In the genomic region with DNA sequence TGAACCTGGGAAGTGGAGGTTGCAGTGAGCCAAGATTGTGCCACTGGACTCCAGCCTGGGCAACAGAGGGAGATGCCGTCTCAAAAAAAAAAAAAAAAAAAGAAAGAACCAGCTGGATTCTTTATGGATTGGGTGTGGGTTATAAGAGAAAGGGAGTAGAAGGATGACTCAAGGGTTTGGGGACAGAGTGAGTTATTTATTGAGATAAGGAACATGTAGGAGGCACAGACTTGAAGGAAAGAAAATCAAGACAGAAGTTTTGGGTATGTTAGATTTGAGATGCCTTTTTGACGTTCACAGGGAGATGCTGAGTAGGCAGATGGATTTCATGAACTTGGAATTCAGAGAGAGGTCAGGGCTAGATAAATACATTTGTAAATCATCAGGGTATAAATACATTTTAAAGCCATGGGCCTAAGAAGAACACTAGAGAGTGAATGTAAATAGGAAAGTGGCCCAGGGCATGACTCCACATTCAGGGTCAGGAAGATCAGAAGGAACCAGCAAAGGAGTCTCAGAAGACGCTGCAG, we compare ENCODE assay signal across 23 cellular contexts. TPM values are rescaled to one million over a fixed set of nuclear protein-coding genes. Genes with fewer than 3 reads are reported as not detected.
DNase-seq lines count a peak whose midpoint lies in the region; ATAC-seq and TF ChIP-seq lines count a peak whose summit lies in the region.
"Had no signal": no experiment of that assay in that cellular context is flagged by ENCODE, and none has a peak within 500 bp of the region (broad histone marks: within the 10 kb centered on the region; RNA-seq: fewer than 3 reads in every experiment).

No MANE protein-coding gene starts in this region.

- H4K5ac ChIP-seq in IMR-90 (ENCODE audit: low read depth, low read length): no peak overlapping the region

- intact Hi-C loops in IMR-90 (cut with micrococcal nuclease) (no loop called here), colonic mucosa (cut with DNase I) (no loop called here)

- no peak overlapping the region for H4K8ac ChIP-seq in IMR-90 (ENCODE audit: low read depth in 2 of 2, low read length in 2 of 2)

- 83% methylated on average over 1 of the region's 3 CpGs; no CpG with 5 or more reads in 1 of the 2 experiments for WGBS in IMR-90 (ENCODE audit: extremely low coverage in 2 of 2, insufficient read length in 1 of 2), 2 experiments

- H3K9ac ChIP-seq in IMR-90 (ENCODE audit: low read depth, low read length) (no peak overlapping the region), adipocyte (ENCODE audit: low read length) (peak overlapping the region; percentile 44), colonic mucosa (ENCODE audit: low read depth in 2 of 2, low read length in 2 of 2) (no peak overlapping the region)

- TF ChIP-seq POLR2A in IMR-90 (IDR thresholded peaks at IDR 0.05; ENCODE audit: low read depth, low read length): no peak

- H3K9me1 ChIP-seq in IMR-90 (ENCODE audit: insufficient read depth, low read length): no peaks in the 10 kb centered on the region

- H3K18ac ChIP-seq in IMR-90 (ENCODE audit: low read depth, low read length): no peak overlapping the region

- peak; percentile 42 for ATAC-seq in IMR-90 (ENCODE audit: low read depth)
- no peak for ATAC-seq in stimulated activated naive B cell treated with anti-CD40 and anti-IgM and Interleukin-4, amounts not matched to agents 10 μg/mL and 1 μg/mL and 100 μg/mL, for 72 hours (replicated peaks)
- ATAC-seq: upper lobe of right lung had no signal

- H2AFZ ChIP-seq in IMR-90 (replicated peaks; ENCODE audit: low read length, poor library complexity): no peak overlapping the region

- DNase-seq in A172 (ENCODE audit: low spot score) (peak; percentile 51), IMR-90 (peak; percentile 15), adipocyte (ENCODE audit: low read depth) (peak; percentile 8), left kidney (ENCODE audit: low read depth, low spot score) (peak; percentile 54), colonic mucosa (no peak)
- no peak for DNase-seq in stimulated activated naive B cell treated with anti-CD40 and anti-IgM and Interleukin-4, amounts not matched to agents 10 μg/mL and 1 μg/mL and 100 μg/mL, for 72 hours
- no peak for DNase-seq in stimulated activated CD4-positive, alpha-beta T cell treated with anti-CD3 and anti-CD28 coated beads, Interleukin-4, amount 100 ng/mL, for 4 hours
- DNase-seq in activated naive CD4-positive, alpha-beta T cell treated with anti-CD3 and anti-CD28 coated beads, Interleukin-2, amount 50 U/mL, for 16 hours: no peak
- DNase-seq: activated CD4-positive, CD25-positive, alpha-beta regulatory T cell treated with anti-CD3 and anti-CD28 coated beads, Interleukin-2, amount 50 U/mL, for 72 hours; activated gamma-delta T cell treated with Interleukin-2 at 50 U/mL for 16 hours; adrenal gland; CD8-positive, alpha-beta memory T cell; cortex of kidney; GF-D8; glutamatergic neuron; NCI-H1417; NCI-H2081; NCI-H82; T1000; upper lobe of right lung had no signal

- H2BK5ac ChIP-seq in IMR-90 (ENCODE audit: low read depth, low read length, poor library complexity, severe bottlenecking): no peak overlapping the region

- no peak overlapping the region for H2BK20ac ChIP-seq in IMR-90 (ENCODE audit: low read depth, low read length)

- no peak overlapping the region for H2AK9ac ChIP-seq in IMR-90 (replicated peaks; ENCODE audit: low read depth, low read length, poor library complexity)

- no peak overlapping the region for H3K27ac Mint-ChIP-seq in stimulated activated naive B cell treated with anti-CD40 and anti-IgM and Interleukin-4, amounts not matched to agents 10 μg/mL and 1 μg/mL and 100 μg/mL, for 72 hours

- H3K79me1 ChIP-seq in IMR-90 (ENCODE audit: low read depth in 1 of 2, low read length in 2 of 2): no peaks in the 10 kb centered on the region

- H3K14ac ChIP-seq in IMR-90 (replicated peaks; ENCODE audit: low read depth, low read length): no peak overlapping the region

- no peaks in the 10 kb centered on the region for H3K27me3 Mint-ChIP-seq in stimulated activated naive B cell treated with anti-CD40 and anti-IgM and Interleukin-4, amounts not matched to agents 10 μg/mL and 1 μg/mL and 100 μg/mL, for 72 hours

- no peaks in the 10 kb centered on the region for H4K20me1 ChIP-seq in IMR-90 (ENCODE audit: insufficient read depth, low read length)

- H3K4me3 ChIP-seq in IMR-90 (ENCODE audit: insufficient read depth, low read depth, low read length) (no peak overlapping the region), adipocyte (ENCODE audit: low read length) (no peak overlapping the region), colonic mucosa (no peak overlapping the region)
- H3K4me3 ChIP-seq: adrenal gland, HAP-1, lung, prostate gland, upper lobe of right lung had no signal

- BruUV-seq in IMR-90 (replicated peaks; lab: Mats Ljungman, UMichigan): no TSS peak

- no peak overlapping the region for H4K91ac ChIP-seq in IMR-90 (ENCODE audit: insufficient read depth, low read depth, low read length)

- POLR2A ChIA-PET in IMR-90 (lab: Charles Lee; ENCODE audit: unreplicated experiment): no interaction called here

- TF ChIP-seq CTCF in IMR-90 (conservative IDR thresholded peaks at IDR 0.05; ENCODE audit: low read depth, low read length) (no peak), colonic mucosa (IDR thresholded peaks at IDR 0.05) (no peak)

- H3K27me3 ChIP-seq in IMR-90 (ENCODE audit: control insufficient read depth, insufficient read depth, low read length) (no peaks in the 10 kb centered on the region), adipocyte (replicated peaks; ENCODE audit: control insufficient read depth, insufficient read depth, low read length) (no peaks in the 10 kb centered on the region), colonic mucosa (no peaks in the 10 kb centered on the region)
- H3K27me3 ChIP-seq: adrenal gland, upper lobe of right lung had no signal

- H3K4me1 Mint-ChIP-seq in stimulated activated naive B cell treated with anti-CD40 and anti-IgM and Interleukin-4, amounts not matched to agents 10 μg/mL and 1 μg/mL and 100 μg/mL, for 72 hours: peaks cover 0 to under 1% of the 10 kb centered on the region in 2 donors

- no peak overlapping the region for H3K4ac ChIP-seq in IMR-90 (ENCODE audit: low read depth, low read length)

- H3K36me3 ChIP-seq in IMR-90 (ENCODE audit: control insufficient read depth, insufficient read depth, low read length) (no peaks in the 10 kb centered on the region), adipocyte (ENCODE audit: control insufficient read depth, insufficient read depth, low read length, severe bottlenecking) (no peaks in the 10 kb centered on the region), colonic mucosa (no peaks in the 10 kb centered on the region)
- H3K36me3 ChIP-seq: adrenal gland, HAP-1, prostate gland, upper lobe of right lung had no signal

- H3K4me3 Mint-ChIP-seq in stimulated activated naive B cell treated with anti-CD40 and anti-IgM and Interleukin-4, amounts not matched to agents 10 μg/mL and 1 μg/mL and 100 μg/mL, for 72 hours: no peak overlapping the region
- H3K4me3 Mint-ChIP-seq: CD8-positive, alpha-beta memory T cell had no signal

- dilution Hi-C loops in IMR-90 (cut with HindIII; ENCODE audit: low sequenced_read_pairs, unreplicated experiment): no loop called here

- TF ChIP-seq RAD21 in IMR-90 (IDR thresholded peaks at IDR 0.05; ENCODE audit: low read length): no peak

- H3K27ac ChIP-seq in IMR-90 (ENCODE audit: insufficient read depth, low read length): no peak overlapping the region
- no peak overlapping the region for H3K27ac ChIP-seq in colonic mucosa
- H3K27ac ChIP-seq: upper lobe of right lung had no signal

- H3K23ac ChIP-seq in IMR-90 (ENCODE audit: low read depth, low read length): no peak overlapping the region

- H2BK15ac ChIP-seq in IMR-90 (ENCODE audit: low read depth, low read length): no peak overlapping the region

- H3K4me1 ChIP-seq in IMR-90 (ENCODE audit: control insufficient read depth, insufficient read depth, low read length) (no peaks in the 10 kb centered on the region), adipocyte (ENCODE audit: control insufficient read depth, insufficient read depth, low read length) (peaks cover 21% of the 10 kb centered on the region), colonic mucosa (no peaks in the 10 kb centered on the region)
- H3K4me1 ChIP-seq: prostate gland, upper lobe of right lung had no signal

- H3K9me3 ChIP-seq in IMR-90 (ENCODE audit: control insufficient read depth, insufficient read depth, low read length): 0 out of 2 replicates have a peak, but pooled peaks cover 1% of the 10 kb centered on the region
- peaks cover 12% of the 10 kb centered on the region for H3K9me3 ChIP-seq in adipocyte (ENCODE audit: control insufficient read depth, low read length)
- no peaks in the 10 kb centered on the region for H3K9me3 ChIP-seq in colonic mucosa
- H3K9me3 ChIP-seq: HAP-1, prostate gland had no signal

- no peak overlapping the region for H3K56ac ChIP-seq in IMR-90 (ENCODE audit: extremely low read depth, insufficient read depth, low read length)

- no peak overlapping the region for H3K4me2 ChIP-seq in IMR-90 (ENCODE audit: low read depth, low read length)

- in situ Hi-C loops in IMR-90 (cut with MboI; ENCODE audit: low sequenced_read_pairs): no loop called here

- peaks cover 10% of the 10 kb centered on the region in 2 donors for H3K9me3 Mint-ChIP-seq in stimulated activated naive B cell treated with anti-CD40 and anti-IgM and Interleukin-4, amounts not matched to agents 10 μg/mL and 1 μg/mL and 100 μg/mL, for 72 hours

- H3K36me3 Mint-ChIP-seq in stimulated activated naive B cell treated with anti-CD40 and anti-IgM and Interleukin-4, amounts not matched to agents 10 μg/mL and 1 μg/mL and 100 μg/mL, for 72 hours: peaks cover 22 to 26% of the 10 kb centered on the region in 2 donors

- no peak overlapping the region for H2AK5ac ChIP-seq in IMR-90 (ENCODE audit: low read depth, low read length)

- no peak overlapping the region for H2BK120ac ChIP-seq in IMR-90 (ENCODE audit: low read depth, low read length)

- CTCF ChIA-PET in IMR-90 (lab: Yijun Ruan, JAX): no interaction called here

TF ChIP-seq in IMR-90, 13 proteins besides CTCF, POLR2A, EP300 and RAD21 (continues in another document):
- TF ChIP-seq MXI1 (IDR thresholded peaks at IDR 0.05; ENCODE audit: borderline replicate concordance, low read depth, low read length) (no peak), RFX5 (IDR thresholded peaks at IDR 0.05; ENCODE audit: low read depth, low read length) (no peak), BHLHE40 (IDR thresholded peaks at IDR 0.05; ENCODE audit: low read depth, low read length) (no peak), MAFK (IDR thresholded peaks at IDR 0.05; ENCODE audit: low read depth, low read length) (no peak), MAZ (IDR thresholded peaks at IDR 0.05; ENCODE audit: borderline replicate concordance, low read depth, low read length) (no peak), NFE2L2 (IDR thresholded peaks at IDR 0.05; ENCODE audit: low read depth, low read length) (no peak), CEBPB (IDR thresholded peaks at IDR 0.05; ENCODE audit: low read depth, low read length) (no peak), RCOR1 (IDR thresholded peaks at IDR 0.05; ENCODE audit: insufficient replicate concordance, low read length) (no peak)

RNA-seq across cellular contexts. Expression of gene KIZ, which starts 47.7 kb away (rescaled TPM):
- 17.0 and 20.7 TPM in 2 replicates for total RNA-seq in A172 (2014; rRNA removed; shearing (Covaris generic))
- total RNA-seq in IMR-90 (2012; rRNA removed) (14.0 and 15.6 TPM in 2 replicates), colonic mucosa (10 to 100 TPM in 1 of 2 donors, 1 to 10 TPM in 1; 6.3 to 17.1 TPM)
- 7.8 and 9.9 TPM in 2 replicates for polyA plus RNA-seq in IMR-90 (2012; rRNA removed)
- polyA plus RNA-seq in IMR-90 (2012; cell fraction: cytosol; rRNA removed): 6.5 and 12.2 TPM in 2 replicates
- 21.5 and 38.9 TPM in 2 replicates for polyA plus RNA-seq in IMR-90 (2012; cell fraction: nucleus; rRNA removed; ENCODE audit: low replicate concordance)

Comparison
In these comparisons a context has a peak if more than half of its experiments do, and no peak if none do; other contexts are left out.
1. DNase-seq: peak in A172 (single experiment), IMR-90 (single experiment), adipocyte (single experiment) and left kidney (single experiment); none in stimulated activated naive B cell treated with anti-CD40 and anti-IgM and Interleukin-4, amounts not matched to agents 10 μg/mL and 1 μg/mL and 100 μg/mL, for 72 hours (single experiment), stimulated activated CD4-positive, alpha-beta T cell treated with anti-CD3 and anti-CD28 coated beads, Interleukin-4, amount 100 ng/mL, for 4 hours (0 of 2), activated naive CD4-positive, alpha-beta T cell treated with anti-CD3 and anti-CD28 coated beads, Interleukin-2, amount 50 U/mL, for 16 hours (single experiment) and colonic mucosa (single experiment).